19 cellular contexts compared by ENCODE assay signal in the genomic region with DNA sequence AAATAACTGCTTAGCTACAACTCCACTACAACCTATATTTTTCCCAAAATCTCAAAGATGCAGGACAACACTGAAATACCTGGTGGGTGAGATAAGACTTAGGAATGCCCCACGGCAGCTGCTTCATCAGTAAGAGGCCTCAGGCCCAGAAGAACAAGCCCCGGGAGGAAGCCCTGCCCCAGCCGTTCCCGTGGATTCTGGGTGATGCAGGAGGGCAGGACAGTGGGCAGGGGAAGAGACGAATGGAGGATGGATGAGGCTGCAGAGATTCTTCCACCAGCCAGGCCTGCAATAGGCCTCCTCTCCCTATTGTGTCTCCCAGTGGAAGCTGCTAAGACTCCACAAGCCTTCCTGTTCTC.
DNase-seq lines count a peak whose midpoint lies in the region; ATAC-seq and TF ChIP-seq lines count a peak whose summit lies in the region.
"Had no signal": no experiment of that assay in that cellular context is flagged by ENCODE, and none has a peak within 500 bp of the region (broad histone marks: within the 10 kb centered on the region; RNA-seq: fewer than 3 reads in every experiment).

No MANE protein-coding gene starts in this region.

- no peaks in the 10 kb centered on the region for H3K36me3 ChIP-seq in mesendoderm (ENCODE audit: control insufficient read depth, insufficient read depth, low read length)
- H3K36me3 ChIP-seq in suprapubic skin = no peaks in the 10 kb centered on the region

- H4K20me1 ChIP-seq in H9 (ENCODE audit: control insufficient read depth, insufficient read depth, insufficient read length) = no peaks in the 10 kb centered on the region
- H4K20me1 ChIP-seq: BLaER1 treated with 17β-estradiol and CSF1 and Interleukin-3, amounts not matched to agents 10 nM and 100 nM had no signal

- H2BK5ac ChIP-seq in H9 (ENCODE audit: insufficient read length, low read length) = no peak overlapping the region
- H2BK5ac ChIP-seq in mesendoderm (ENCODE audit: low read length) = no peak overlapping the region

- ATAC-seq in activated B cell treated with CpG ODN at 0.5 μM for 24 hours (ENCODE audit: low read depth) (no peak), GM21528 (IDR thresholded peaks at IDR 0.05; ENCODE audit: low FRiP score, unreplicated experiment) (no peak)
- ATAC-seq: CD8-positive, alpha-beta T cell; GM12878; HepG2 had no signal

- H3K4ac ChIP-seq in H9 (ENCODE audit: low read depth, low read length) (no peak overlapping the region), mesendoderm (ENCODE audit: low read depth, low read length) (no peak overlapping the region)

- CTCF ChIA-PET in activated B cell treated with CpG ODN at 0.5 μM for 24 hours (lab: Charles Lee) = no interaction called here
- CTCF ChIA-PET in HEK293T (lab: Yijun Ruan, JAX) = no interaction called here

- H3K4me2 ChIP-seq in H9 (ENCODE audit: insufficient read depth, insufficient read length, low read length) (no peak overlapping the region), mesendoderm (ENCODE audit: low read length) (no peak overlapping the region)
- H3K4me2 ChIP-seq: PC-9 had no signal

- intact Hi-C loops in activated B cell treated with CpG ODN at 0.5 μM for 24 hours (cut with micrococcal nuclease) = no loop called here

- POLR2A ChIA-PET in activated B cell treated with CpG ODN at 0.5 μM for 24 hours (lab: Charles Lee) = no interaction called here
- POLR2A ChIA-PET in HEK293T (lab: Yijun Ruan, JAX) = no interaction called here

- H2BK120ac ChIP-seq in H9 (ENCODE audit: low read depth, low read length, poor library complexity, severe bottlenecking) (no peak overlapping the region), mesendoderm (ENCODE audit: low read depth, low read length) (no peak overlapping the region)

- H3K4me3 ChIP-seq in mesendoderm (ENCODE audit: low read length) = no peak overlapping the region
- no peak overlapping the region for H3K4me3 ChIP-seq in suprapubic skin
- H3K4me3 ChIP-seq: BLaER1 treated with 17β-estradiol and CSF1 and Interleukin-3, amounts not matched to agents 10 nM and 100 nM; GM12878; PC-9 had no signal

- H3K4me1 ChIP-seq in H9 (ENCODE audit: insufficient read depth, low read length) (no peaks in the 10 kb centered on the region), mesendoderm (ENCODE audit: control insufficient read depth, low read depth, low read length) (no peaks in the 10 kb centered on the region), suprapubic skin (peaks cover 8% of the 10 kb centered on the region)

- no peaks in the 10 kb centered on the region for H3K79me2 ChIP-seq in H9 (ENCODE audit: insufficient read depth, low read length)
- no peaks in the 10 kb centered on the region for H3K79me2 ChIP-seq in mesendoderm (ENCODE audit: control insufficient read depth, insufficient read depth, low read length)

- TF ChIP-seq EP300 in suprapubic skin (IDR thresholded peaks at IDR 0.05) = no peak

- H3K9ac ChIP-seq in H9 (ENCODE audit: extremely low read depth, insufficient read length, low read length) (no peak overlapping the region), mesendoderm (ENCODE audit: low read length) (no peak overlapping the region)
- H3K9ac ChIP-seq: BLaER1 treated with 17β-estradiol and CSF1 and Interleukin-3, amounts not matched to agents 10 nM and 100 nM had no signal

- H3K27ac Mint-ChIP-seq in H9 (no peak overlapping the region), activated B cell treated with CpG ODN at 0.5 μM for 24 hours (no peak overlapping the region)
- H3K27ac Mint-ChIP-seq: CD8-positive, alpha-beta T cell had no signal

- no peak overlapping the region; the same call in 1 of the 2 replicates for H3K14ac ChIP-seq in H9 (ENCODE audit: insufficient read depth, low read length)

- H4K5ac ChIP-seq in H9 (ENCODE audit: insufficient read length, low read depth, low read length) = no peak overlapping the region
- no peak overlapping the region for H4K5ac ChIP-seq in mesendoderm (ENCODE audit: low read length)

- no peak overlapping the region for H2AFZ ChIP-seq in H9 (ENCODE audit: low read length)
- H2AFZ ChIP-seq: PC-9 had no signal

- H3K4me3 Mint-ChIP-seq in H9 (no peak overlapping the region), activated B cell treated with CpG ODN at 0.5 μM for 24 hours (no peak overlapping the region)
- H3K4me3 Mint-ChIP-seq: CD8-positive, alpha-beta T cell had no signal

- H2AK5ac ChIP-seq in H9 (ENCODE audit: insufficient read length, low read length) = no peak overlapping the region
- H2AK5ac ChIP-seq in mesendoderm (ENCODE audit: low read length) = no peak overlapping the region

- H3K4me1 Mint-ChIP-seq in H9 = peaks cover 27% of the 10 kb centered on the region in 2 experiments
- no peaks in the 10 kb centered on the region for H3K4me1 Mint-ChIP-seq in activated B cell treated with CpG ODN at 0.5 μM for 24 hours

- H4K91ac ChIP-seq in H9 (ENCODE audit: insufficient read length, low read depth, low read length) = no peak overlapping the region

- WGBS in H9 (ENCODE audit: extremely low coverage, insufficient read length, low lambda C conversion rate) = no CpG with 5 or more reads among the region's 5 CpGs
- no CpG with 5 or more reads among the region's 5 CpGs for WGBS in mesendoderm (ENCODE audit: extremely low coverage, insufficient coverage, low lambda C conversion rate)
- WGBS in suprapubic skin = 75% methylated on average over 5 of the region's 5 CpGs

- H3K36me3 Mint-ChIP-seq in H9 (ENCODE audit: insufficient read depth in 1 of 3, low read depth in 3 of 3) = peaks cover 0 to 2% (median 0%) of the 10 kb centered on the region in 3 experiments; a peak in 2 of 7 replicates
- H3K36me3 Mint-ChIP-seq in activated B cell treated with CpG ODN at 0.5 μM for 24 hours (ENCODE audit: low read depth) = no peaks in the 10 kb centered on the region
- H3K36me3 Mint-ChIP-seq: CD8-positive, alpha-beta T cell had no signal

- H3K27me3 ChIP-seq in H9 (ENCODE audit: insufficient read depth, low read length) (no peaks in the 10 kb centered on the region), mesendoderm (ENCODE audit: insufficient read depth, low read length, poor library complexity) (no peaks in the 10 kb centered on the region), suprapubic skin (peaks cover 3% of the 10 kb centered on the region)
- H3K27me3 ChIP-seq: BLaER1 treated with 17β-estradiol and CSF1 and Interleukin-3, amounts not matched to agents 10 nM and 100 nM had no signal

- no peak overlapping the region for H3K56ac ChIP-seq in H9 (ENCODE audit: insufficient read length, low read depth, low read length)
- H3K56ac ChIP-seq in mesendoderm (ENCODE audit: low read length) = no peak overlapping the region

- H3K23ac ChIP-seq in H9 (ENCODE audit: insufficient read length, low read depth, low read length) (no peak overlapping the region), mesendoderm (ENCODE audit: low read length) (no peak overlapping the region)

- H3K79me1 ChIP-seq in H9 (ENCODE audit: insufficient read depth, low read depth, low read length, poor library complexity, severe bottlenecking) (no peaks in the 10 kb centered on the region), mesendoderm (ENCODE audit: low read length) (no peaks in the 10 kb centered on the region)

- no peak for TF ChIP-seq CTCF in H9 (conservative IDR thresholded peaks at IDR 0.05)
- TF ChIP-seq CTCF in activated B cell treated with CpG ODN at 0.5 μM for 24 hours (IDR thresholded peaks at IDR 0.05) = no peak
- TF ChIP-seq CTCF in suprapubic skin (IDR thresholded peaks at IDR 0.05) = no peak

- DNase-seq in H9 (peak; percentile 15), activated B cell treated with CpG ODN at 0.5 μM for 24 hours (peak; percentile 3), mesendoderm (peak; percentile 71), suprapubic skin (ENCODE audit: low spot score in 2 of 2) (peak; percentile 37 to 42), mesenteric fat pad (ENCODE audit: low spot score) (no peak), HEK293T (ENCODE audit: extremely low spot score) (no peak)
- DNase-seq: Calu3, EL, KG1, NCI-H1417, NCI-H1930, NCI-H226, NCI-H524, PC-9 had no signal

- no peaks in the 10 kb centered on the region for H3K9me3 ChIP-seq in H9 (ENCODE audit: control insufficient read depth, low read depth, low read length)
- no peaks in the 10 kb centered on the region for H3K9me3 ChIP-seq in suprapubic skin

- TF ChIP-seq POLR2A in suprapubic skin (IDR thresholded peaks at IDR 0.05) = no peak

- H3K27me3 Mint-ChIP-seq in H9 (ENCODE audit: low read depth) (peaks cover 38% of the 10 kb centered on the region), activated B cell treated with CpG ODN at 0.5 μM for 24 hours (no peaks in the 10 kb centered on the region)

- no peaks in the 10 kb centered on the region for H3K23me2 ChIP-seq in H9 (ENCODE audit: insufficient read length, low read depth, low read length, poor library complexity, severe bottlenecking)

- H4K8ac ChIP-seq in H9 (replicated peaks; ENCODE audit: insufficient read length, low read depth, low read length) (no peak overlapping the region), mesendoderm (ENCODE audit: low read depth, low read length) (no peak overlapping the region)

- H2BK20ac ChIP-seq in H9 (ENCODE audit: low read depth, low read length, poor library complexity, severe bottlenecking) = no peak overlapping the region

- H3K18ac ChIP-seq in H9 (ENCODE audit: insufficient read length, low read depth, low read length) (no peak overlapping the region), mesendoderm (ENCODE audit: low read length) (no peak overlapping the region)

- peaks cover 0 to 8% of the 10 kb centered on the region in 2 experiments; a peak in 4 of 5 replicates for H3K9me3 Mint-ChIP-seq in H9
- no peaks in the 10 kb centered on the region for H3K9me3 Mint-ChIP-seq in activated B cell treated with CpG ODN at 0.5 μM for 24 hours
- H3K9me3 Mint-ChIP-seq: CD8-positive, alpha-beta T cell had no signal

- no peak overlapping the region for H2BK12ac ChIP-seq in H9 (ENCODE audit: insufficient read length, low read depth, low read length)

- H3K27ac ChIP-seq in H9 (ENCODE audit: insufficient read length, low read depth, low read length) = no peak overlapping the region
- no peak overlapping the region for H3K27ac ChIP-seq in mesendoderm (ENCODE audit: low read depth, low read length)
- H3K27ac ChIP-seq in suprapubic skin = no peak overlapping the region
- H3K27ac ChIP-seq: BLaER1 treated with 17β-estradiol and CSF1 and Interleukin-3, amounts not matched to agents 10 nM and 100 nM; PC-9 had no signal

- no peak overlapping the region for H3T11ph ChIP-seq in H9 (ENCODE audit: low read length)

- H2BK15ac ChIP-seq in H9 (ENCODE audit: low read depth, low read length) = no peak overlapping the region
- no peak overlapping the region for H2BK15ac ChIP-seq in mesendoderm (replicated peaks; ENCODE audit: low read depth)

TF ChIP-seq in HEK293T, 16 proteins besides CTCF, POLR2A, EP300 and RAD21 (continues in another document):
- TF ChIP-seq SUZ12 (IDR thresholded peaks at IDR 0.05) = no peak
- TF ChIP-seq LEF1 (IDR thresholded peaks at IDR 0.05; ENCODE audit: borderline replicate concordance) = no peak
- no peak for TF ChIP-seq CTBP1 (IDR thresholded peaks at IDR 0.05; ENCODE audit: borderline replicate concordance)
- TF ChIP-seq FOXK2 (IDR thresholded peaks at IDR 0.05) = no peak
- no peak for TF ChIP-seq NFRKB (IDR thresholded peaks at IDR 0.05)
- TF ChIP-seq ZNF384 (IDR thresholded peaks at IDR 0.05) = no peak
- no peak for TF ChIP-seq BHLHE40 (IDR thresholded peaks at IDR 0.05; ENCODE audit: borderline replicate concordance)
- no peak for TF ChIP-seq L3MBTL2 (conservative IDR thresholded peaks at IDR 0.05)
- no peak for TF ChIP-seq ELF4 (IDR thresholded peaks at IDR 0.05)

Comparison
In these comparisons a context has a peak if more than half of its experiments do, and no peak if none do; other contexts are left out.
1. DNase-seq: peak in H9 (single experiment), activated B cell treated with CpG ODN at 0.5 μM for 24 hours (single experiment), mesendoderm (single experiment) and suprapubic skin (2 of 2); none in mesenteric fat pad (single experiment) and HEK293T (single experiment).